Comparison of ENCODE assay signal across 16 cellular contexts in the genomic region with DNA sequence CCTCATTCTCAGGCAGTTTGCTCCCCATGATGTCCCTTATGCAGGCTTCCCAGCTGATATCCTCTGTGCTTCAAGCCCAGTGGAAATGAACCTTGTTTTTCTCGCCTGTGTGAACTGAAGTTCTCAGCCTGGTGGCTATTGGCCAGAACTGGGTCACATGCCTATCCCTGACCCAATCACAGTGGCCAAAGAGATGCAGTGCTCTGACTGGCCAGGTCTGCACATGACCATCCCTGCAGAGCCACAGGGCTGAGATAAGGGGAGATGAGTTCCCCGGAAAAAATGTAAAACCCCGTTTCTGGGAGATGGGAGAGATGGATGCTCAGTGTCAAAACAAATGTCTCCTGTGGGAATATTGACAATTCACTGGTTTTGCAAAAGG. TPM values are rescaled to one million over a fixed set of nuclear protein-coding genes. Genes with fewer than 3 reads are reported as not detected.
DNase-seq lines count a peak whose midpoint lies in the region; ATAC-seq, FAIRE-seq and TF ChIP-seq lines count a peak whose summit lies in the region.
"Had no signal": no experiment of that assay in that cellular context is flagged by ENCODE, and none has a peak within 500 bp of the region (broad histone marks: within the 10 kb centered on the region; RNA-seq: fewer than 3 reads in every experiment).

No MANE protein-coding gene starts in this region.

- in situ Hi-C loops in HepG2 (cut with HindIII; ENCODE audit: extremely low pct_ligation_motif_present, low pct_unique_long_range_greater_than_20kb), result no loop called here

- intact Hi-C loops in HepG2 (cut with micrococcal nuclease; ENCODE audit: unreplicated experiment) (no loop called here), right lobe of liver (cut with DNase I) (no loop called here), heart right ventricle (cut with DNase I) (no loop called here), psoas muscle (cut with DNase I) (no loop called here)

- no peaks in the 10 kb centered on the region for H3K79me2 ChIP-seq in HepG2 (ENCODE audit: insufficient read depth, low read length)

- peaks cover 3 to 45% of the 10 kb centered on the region in 2 experiments for H3K27me3 ChIP-seq in HepG2 (ENCODE audit: control insufficient read depth in 1 of 2, insufficient read depth in 2 of 2, low read length in 2 of 2)
- H3K27me3 ChIP-seq in right lobe of liver, result peaks cover 0 to 4% of the 10 kb centered on the region in 2 donors
- peaks cover 0 to 20% (median 14%) of the 10 kb centered on the region in 7 donors for H3K27me3 ChIP-seq in heart right ventricle
- peaks cover 0 to 4% (median 2%) of the 10 kb centered on the region in 3 donors for H3K27me3 ChIP-seq in psoas muscle (ENCODE audit: insufficient read depth in 3 of 3, low read length in 2 of 3)
- H3K27me3 ChIP-seq: neutrophil had no signal

- H3K4me1 Mint-ChIP-seq in progenitor cell of endocrine pancreas (ENCODE audit: low read depth), result no peaks in the 10 kb centered on the region
- H3K4me1 Mint-ChIP-seq: CD8-positive, alpha-beta memory T cell; memory B cell had no signal

- H3K36me3 ChIP-seq in HepG2 (replicated peaks in 1 of 2; ENCODE audit: control insufficient read depth in 1 of 2, insufficient read depth in 2 of 2, low read length in 2 of 2) (no peaks in the 10 kb centered on the region), right lobe of liver (no peaks in the 10 kb centered on the region), heart right ventricle (no peaks in the 10 kb centered on the region), psoas muscle (ENCODE audit: insufficient read depth in 1 of 2, low read depth in 1 of 2) (no peaks in the 10 kb centered on the region)
- H3K36me3 ChIP-seq: neutrophil, stomach had no signal

- no peak overlapping the region for H3K4me2 ChIP-seq in HepG2 (ENCODE audit: low read depth, low read length)

- WGBS in HepG2 (ENCODE audit: low lambda C conversion rate), result 14% methylated on average over 3 of the region's 3 CpGs
- WGBS in right lobe of liver (ENCODE audit: insufficient coverage, low coverage, low lambda C conversion rate, missing lambda C conversion rate), result 53% methylated on average over 2 of the region's 3 CpGs
- 51 to 57% methylated on average over 3 of the region's 3 CpGs for WGBS in heart right ventricle, 2 donors
- WGBS in psoas muscle, 3 donors, result 18 to 43% (median 21%) methylated on average over 3 of the region's 3 CpGs

- no peak overlapping the region for H3K4me3 Mint-ChIP-seq in progenitor cell of endocrine pancreas (ENCODE audit: low read depth)
- H3K4me3 Mint-ChIP-seq: CD8-positive, alpha-beta memory T cell; memory B cell had no signal

- H3K27ac Mint-ChIP-seq in progenitor cell of endocrine pancreas, result no peak overlapping the region
- H3K27ac Mint-ChIP-seq: CD8-positive, alpha-beta memory T cell; memory B cell had no signal

- TF ChIP-seq EP300 in HepG2 (IDR thresholded peaks at IDR 0.05; ENCODE audit: low read depth in 2 of 2, low read length in 2 of 2) (no peak), HepG2 (CRISPR knock-in tag; IDR thresholded peaks at IDR 0.05; ENCODE audit: borderline replicate concordance) (no peak)

- no peaks in the 10 kb centered on the region for H3K9me3 Mint-ChIP-seq in progenitor cell of endocrine pancreas (ENCODE audit: low read depth)

- H3K4me1 ChIP-seq in HepG2 (ENCODE audit: insufficient read depth, low read length) (no peaks in the 10 kb centered on the region; the same call in 1 of the 2 replicates), right lobe of liver (no peaks in the 10 kb centered on the region), heart right ventricle (peaks cover 0 to 17% (median 0%) of the 10 kb centered on the region in 9 donors), psoas muscle (no peaks in the 10 kb centered on the region)
- H3K4me1 ChIP-seq: stomach had no signal

- FAIRE-seq in HepG2 (lab: Jason Lieb, UNC), result no peak

- peaks cover 6% of the 10 kb centered on the region; the same call in 1 of the 2 replicates for H3K9me3 ChIP-seq in HepG2 (ENCODE audit: low read length)
- H3K9me3 ChIP-seq in right lobe of liver, result no peaks in the 10 kb centered on the region
- H3K9me3 ChIP-seq in heart right ventricle, result peaks cover 0 to 10% (median 0%) of the 10 kb centered on the region in 11 donors
- no peaks in the 10 kb centered on the region for H3K9me3 ChIP-seq in psoas muscle
- H3K9me3 ChIP-seq: neutrophil had no signal

- TF ChIP-seq RAD21 in HepG2 (CRISPR knock-in tag; IDR thresholded peaks at IDR 0.05), result no peak

- no peak overlapping the region for H2AFZ ChIP-seq in HepG2 (ENCODE audit: low read length)

- no peak for ATAC-seq in HepG2
- ATAC-seq in right lobe of liver, result no peak
- ATAC-seq in heart right ventricle, result peak in 6 of 8 donors; percentile 36 to 69 (median 44)
- peak; percentile 39 to 77 (median 70) for ATAC-seq in psoas muscle
- ATAC-seq in HG02885 (IDR thresholded peaks at IDR 0.05; ENCODE audit: poor library complexity, unreplicated experiment), result no peak

- H3K36me3 Mint-ChIP-seq in progenitor cell of endocrine pancreas (ENCODE audit: insufficient read depth), result no peaks in the 10 kb centered on the region
- H3K36me3 Mint-ChIP-seq: CD8-positive, alpha-beta memory T cell; memory B cell had no signal

- H3K27me3 Mint-ChIP-seq in progenitor cell of endocrine pancreas, result peaks cover 41% of the 10 kb centered on the region
- H3K27me3 Mint-ChIP-seq: memory B cell had no signal

- TF ChIP-seq POLR2A in HepG2 (IDR thresholded peaks at IDR 0.05; ENCODE audit: insufficient read depth in 1 of 2, low read depth in 2 of 2, low read length in 2 of 2) (no peak), right lobe of liver (IDR thresholded peaks at IDR 0.05) (no peak)

- POLR2A ChIA-PET in HepG2 (lab: Yijun Ruan, JAX), result no interaction called here

- no peak overlapping the region for H3K9ac ChIP-seq in HepG2 (ENCODE audit: insufficient read depth, low read depth, low read length)

- H3K4me3 ChIP-seq in HepG2 (replicated peaks in 1 of 3; ENCODE audit: insufficient read depth in 1 of 3, low read depth in 2 of 3, low read length in 3 of 3), result no peak overlapping the region
- no peak overlapping the region for H3K4me3 ChIP-seq in right lobe of liver
- no peak overlapping the region for H3K4me3 ChIP-seq in heart right ventricle
- no peak overlapping the region for H3K4me3 ChIP-seq in psoas muscle
- H3K4me3 ChIP-seq: stomach had no signal

- no peak for TF ChIP-seq CTCF in HepG2 (CRISPR knock-in tag; IDR thresholded peaks at IDR 0.05)
- TF ChIP-seq CTCF in right lobe of liver (IDR thresholded peaks at IDR 0.05), result no peak
- TF ChIP-seq CTCF in heart right ventricle (IDR thresholded peaks at IDR 0.05), result no peak
- no peak for TF ChIP-seq CTCF in psoas muscle (IDR thresholded peaks at IDR 0.05)
- TF ChIP-seq CTCF in progenitor cell of endocrine pancreas (IDR thresholded peaks at IDR 0.05; ENCODE audit: unreplicated experiment), result no peak

- H3K27ac ChIP-seq in HepG2 (ENCODE audit: extremely low read length, insufficient read depth, low read length) (no peak overlapping the region), right lobe of liver (no peak overlapping the region), heart right ventricle (peak overlapping the region in 3 of 10 donors; percentile 44 to 74 (median 71)), psoas muscle (peak overlapping the region; percentile 53)
- H3K27ac ChIP-seq: neutrophil had no signal

- no TSS peak for BruUV-seq in HepG2 (replicated peaks; lab: Mats Ljungman, UMichigan)

- CTCF ChIA-PET in HepG2 (lab: Yijun Ruan, JAX; ENCODE audit: low intra/inter-chr PET ratio, low total read pairs), result no interaction called here

- no peaks in the 10 kb centered on the region for H4K20me1 ChIP-seq in HepG2 (ENCODE audit: insufficient read depth, low read length)

- DNase-seq in HepG2 (ENCODE audit: low spot score) (no peak), right lobe of liver (no peak), heart right ventricle (peak in 1 of 2 donors; percentile 46), psoas muscle (peak; percentile 56 to 76), RPMI8226 (no peak), epidermal melanocyte (ENCODE audit: insufficient read length, low spot score) (no peak), progenitor cell of endocrine pancreas (ENCODE audit: low spot score, unreplicated experiment) (no peak)
- DNase-seq: CD8-positive, alpha-beta memory T cell; dermis blood vessel endothelial cell; Karpas-422; NCI-H1436 treated with DMSO at 0.1 percent for 48 hours; NCI-H446 treated with DMSO at 0.1 percent for 48 hours; stomach had no signal

RNA-seq across cellular contexts. Expression of a gene that starts 34.7 kb away (rescaled TPM):
- not detected in 2 replicates for total RNA-seq in HepG2 (2016; rRNA removed; fragmentation: Illumina TruSeq; extraction: Trizol)
- total RNA-seq in HepG2 (2016; cell fraction: cytosol; rRNA removed; fragmentation: Illumina TruSeq; extraction: Trizol; ENCODE audit: low read depth), result not detected in 2 replicates
- total RNA-seq in HepG2 (2016; cell fraction: insoluble cytoplasmic fraction; rRNA removed; fragmentation: Illumina TruSeq; extraction: Trizol), result not detected in 2 replicates
- not detected in 2 replicates for total RNA-seq in HepG2 (2016; cell fraction: membrane; rRNA removed; fragmentation: Illumina TruSeq; extraction: Trizol)
- total RNA-seq in HepG2 (2016; cell fraction: nucleus; rRNA removed; fragmentation: Illumina TruSeq; extraction: Trizol), result not detected in 2 replicates
- not detected in 2 replicates for polyA plus RNA-seq in HepG2 (2011; rRNA removed)
- not detected in 2 replicates for polyA plus RNA-seq in HepG2 (2011; cell fraction: cytosol; rRNA removed)
- not detected in 2 replicates for polyA plus RNA-seq in HepG2 (2011; cell fraction: nucleus; rRNA removed)
- not detected in 2 replicates for polyA plus RNA-seq in HepG2 (2012)
- polyA plus RNA-seq in HepG2 (2016; cell fraction: cytosol; fragmentation: Illumina TruSeq; extraction: Trizol; ENCODE audit: low read depth), result not detected in 2 replicates
- polyA plus RNA-seq in HepG2 (2016; cell fraction: insoluble cytoplasmic fraction; fragmentation: Illumina TruSeq; extraction: Trizol; ENCODE audit: low read depth), result not detected in 2 replicates
- polyA plus RNA-seq in HepG2 (2016; cell fraction: membrane; fragmentation: Illumina TruSeq; extraction: Trizol; ENCODE audit: low read depth), result not detected in 2 replicates
- polyA plus RNA-seq in HepG2 (2016; cell fraction: nucleus; fragmentation: Illumina TruSeq; extraction: Trizol; ENCODE audit: insufficient read depth, low read depth), result not detected in 2 replicates
- polyA minus RNA-seq in HepG2 (2011; rRNA and poly(A)+ RNA removed; ENCODE audit: low replicate concordance), result 16.3 TPM in 1 of 2 replicates, not detected in the other
- 0.18 and 0.20 TPM in 2 replicates for polyA minus RNA-seq in HepG2 (2011; cell fraction: cytosol; rRNA and poly(A)+ RNA removed)
- polyA minus RNA-seq in HepG2 (2011; cell fraction: nucleus; rRNA and poly(A)+ RNA removed), result 0.39 TPM in 1 of 2 replicates, not detected in the other
- not detected for total RNA-seq in right lobe of liver
- under 1 TPM in 5 of 10 donors, not detected in 5; 0.07 to 0.24 (median 0.08) TPM for total RNA-seq in heart right ventricle
- under 1 TPM; 0.04 to 0.07 TPM for polyA plus RNA-seq in heart right ventricle
- under 1 TPM; 0.17 to 0.68 (median 0.42) TPM for total RNA-seq in psoas muscle
- under 1 TPM; 0.18 to 0.31 (median 0.26) TPM for polyA plus RNA-seq in psoas muscle
- total RNA-seq in progenitor cell of endocrine pancreas, result 0.24 and 0.73 TPM in 2 replicates
- total RNA-seq: CD8-positive, alpha-beta memory T cell had no signal
- polyA plus RNA-seq: CD8-positive, alpha-beta memory T cell had no signal

Comparison
In these comparisons a context has a peak if more than half of its experiments do, and no peak if none do; other contexts are left out.
1. ATAC-seq: peak in heart right ventricle (6 of 8) and psoas muscle (4 of 4); none in HepG2 (single experiment), right lobe of liver (0 of 4) and HG02885 (single experiment).
2. DNase-seq: peak in psoas muscle (2 of 2); none in HepG2 (single experiment), right lobe of liver (0 of 3), RPMI8226 (single experiment), epidermal melanocyte (single experiment) and progenitor cell of endocrine pancreas (single experiment).